ENCODE assay signal across 1 cellular context in genomic region chr12:76980196-76980595, GRCh38.
TF ChIP-seq lines count a peak whose summit lies in the region.

No MANE protein-coding gene starts in this region.

TF ChIP-seq in HepG2, 621 proteins besides CTCF, POLR2A, EP300 and RAD21 (continued from another document):
- no peak for TF ChIP-seq ZNF549 (CRISPR knock-in tag; IDR thresholded peaks at IDR 0.05)
